8 cellular contexts compared by ENCODE assay signal in the genomic region with DNA sequence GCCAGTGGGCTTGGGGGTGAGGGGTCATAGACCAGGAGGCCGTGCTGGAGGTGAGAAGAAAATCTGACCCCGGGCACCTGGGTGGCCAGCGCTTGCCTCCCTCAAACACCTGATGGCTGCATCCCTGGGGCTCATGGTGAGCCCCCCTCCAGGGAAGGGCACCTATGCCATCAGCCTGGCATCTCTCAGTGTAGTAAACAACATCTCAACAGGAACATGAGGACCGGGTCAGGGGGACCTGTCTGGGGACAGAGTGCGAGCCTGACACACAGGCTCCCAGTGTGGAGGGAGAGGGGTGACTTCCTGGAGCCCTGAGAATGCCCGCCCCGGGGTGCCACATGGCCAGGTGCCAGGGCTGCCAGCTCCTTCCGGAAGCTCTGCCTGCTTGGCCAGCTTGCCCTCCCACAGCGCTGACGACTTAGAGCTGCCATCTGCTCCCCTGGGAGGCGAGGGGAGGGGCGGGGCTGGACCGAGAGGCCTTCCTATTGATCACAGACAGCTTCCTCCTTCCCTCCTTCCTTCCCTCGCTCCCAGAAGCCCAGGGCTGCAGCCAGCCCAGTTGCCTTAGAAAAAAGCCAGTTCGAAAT. TPM values are rescaled to one million over a fixed set of nuclear protein-coding genes. Genes with fewer than 3 reads are reported as not detected.
DNase-seq lines count a peak whose midpoint lies in the region; ATAC-seq and TF ChIP-seq lines count a peak whose summit lies in the region.

No MANE protein-coding gene starts in this region.

- peaks cover 59% of the 10 kb centered on the region for H3F3A ChIP-seq in SK-N-SH (replicated peaks; ENCODE audit: insufficient read depth)

- peaks cover 59% of the 10 kb centered on the region for H4K20me1 ChIP-seq in BLaER1
- peaks cover 59% of the 10 kb centered on the region for H4K20me1 ChIP-seq in SK-N-SH (ENCODE audit: insufficient read depth)

- ATAC-seq in right cardiac atrium = no peak
- ATAC-seq in left lobe of liver = no peak
- no peak for ATAC-seq in GM21526 (IDR thresholded peaks at IDR 0.05; ENCODE audit: low FRiP score, unreplicated experiment)

- H3K4me1 ChIP-seq in BLaER1 (peaks cover 93% of the 10 kb centered on the region), SK-N-SH (ENCODE audit: control insufficient read depth in 1 of 2, insufficient read depth in 2 of 2, low read depth in 1 of 2, low read length in 1 of 2) (peaks cover 0 to 49% of the 10 kb centered on the region in 2 experiments; a peak in 3 of 4 replicates), right cardiac atrium (ENCODE audit: control insufficient read depth, insufficient read depth, low read length) (no peaks in the 10 kb centered on the region)

- H3K36me3 ChIP-seq in BLaER1 = no peaks in the 10 kb centered on the region
- peaks cover 24 to 33% of the 10 kb centered on the region in 2 experiments for H3K36me3 ChIP-seq in SK-N-SH (replicated peaks in 1 of 2; ENCODE audit: control insufficient read depth in 1 of 2, insufficient read depth in 2 of 2, low read length in 1 of 2)

- CTCF ChIA-PET in SK-N-SH (lab: Yijun Ruan, JAX) = interaction anchor here (0.9 to 4.5 kb wide), 3 partner anchors 18 to 99 kb away, joined by 3 to 27 read pairs (median 3); no protein-coding TSS in a partner anchor

- H3K4me2 ChIP-seq in BLaER1 (peak overlapping the region; percentile 99), SK-N-SH (peak overlapping the region; percentile 56)

- no peak overlapping the region for H2AFZ ChIP-seq in SK-N-SH (ENCODE audit: low read depth)

- H3K4me3 Mint-ChIP-seq in activated T-helper 1 cell treated with anti-CD3 and anti-CD28 coated beads, Interleukin-12 subunit alpha, Interleukin-12 subunit beta, Interleukin-2, Interleukin-4 antibody, amounts not matched to agents 30 ng/mL and 10 ng/mL and 1 ng/mL, durations not matched to agents 14 hours and 24 hours and 36 hours = no peak overlapping the region

- H3K27me3 Mint-ChIP-seq in activated T-helper 1 cell treated with anti-CD3 and anti-CD28 coated beads, Interleukin-12 subunit alpha, Interleukin-12 subunit beta, Interleukin-2, Interleukin-4 antibody, amounts not matched to agents 30 ng/mL and 10 ng/mL and 1 ng/mL, durations not matched to agents 14 hours and 24 hours and 36 hours (ENCODE audit: insufficient read depth) = peaks cover 1% of the 10 kb centered on the region

- H3K9me3 Mint-ChIP-seq in activated T-helper 1 cell treated with anti-CD3 and anti-CD28 coated beads, Interleukin-12 subunit alpha, Interleukin-12 subunit beta, Interleukin-2, Interleukin-4 antibody, amounts not matched to agents 30 ng/mL and 10 ng/mL and 1 ng/mL, durations not matched to agents 14 hours and 24 hours and 36 hours = no peaks in the 10 kb centered on the region

- peak overlapping the region; percentile 54 for H3K4me3 ChIP-seq in BLaER1
- no peak overlapping the region for H3K4me3 ChIP-seq in SK-N-SH (ENCODE audit: low read depth in 2 of 2, low read length in 1 of 2)
- no peak overlapping the region for H3K4me3 ChIP-seq in right cardiac atrium (ENCODE audit: low read length)

- intact Hi-C loops in right cardiac atrium (cut with DNase I) = no loop called here
- intact Hi-C loops in activated T-helper 1 cell treated with anti-CD3 and anti-CD28 coated beads, Interleukin-12 subunit alpha, Interleukin-12 subunit beta, Interleukin-2, Interleukin-4 antibody, amounts not matched to agents 30 ng/mL and 10 ng/mL and 1 ng/mL, durations not matched to agents 14 hours and 24 hours and 36 hours (cut with micrococcal nuclease) = no loop called here

- H3K79me2 ChIP-seq in SK-N-SH (ENCODE audit: insufficient read depth) = peaks cover 69% of the 10 kb centered on the region

- H3K4me1 Mint-ChIP-seq in activated T-helper 1 cell treated with anti-CD3 and anti-CD28 coated beads, Interleukin-12 subunit alpha, Interleukin-12 subunit beta, Interleukin-2, Interleukin-4 antibody, amounts not matched to agents 30 ng/mL and 10 ng/mL and 1 ng/mL, durations not matched to agents 14 hours and 24 hours and 36 hours (ENCODE audit: low read depth) = peaks cover 8% of the 10 kb centered on the region

- WGBS in SK-N-SH (ENCODE audit: low lambda C conversion rate) = 57% methylated on average over 10 of the region's 15 CpGs
- WGBS in right cardiac atrium = 71% methylated on average over 15 of the region's 15 CpGs

- peak in 1 of 2 experiments; percentile 54; a peak in 1 of 4 replicates for TF ChIP-seq EP300 in SK-N-SH (IDR thresholded peaks at IDR 0.05; ENCODE audit: borderline replicate concordance in 1 of 2, low read depth in 1 of 2, low read length in 1 of 2)

- H3K27ac ChIP-seq in BLaER1 (peak overlapping the region; percentile 91), SK-N-SH (ENCODE audit: low read depth in 2 of 2, low read length in 1 of 2) (peak overlapping the region in 1 of 2 experiments; percentile 72; a peak in 2 of 4 replicates), right cardiac atrium (ENCODE audit: low read length) (no peak overlapping the region)

- H3K9ac ChIP-seq in BLaER1 = peak overlapping the region; percentile 78
- peak overlapping the region; percentile 35; the same call in 1 of the 2 replicates for H3K9ac ChIP-seq in SK-N-SH

- H3K27me3 ChIP-seq in BLaER1 = peaks cover 15% of the 10 kb centered on the region; the same call in 1 of the 2 replicates
- no peaks in the 10 kb centered on the region for H3K27me3 ChIP-seq in SK-N-SH (ENCODE audit: insufficient read depth)
- no peaks in the 10 kb centered on the region for H3K27me3 ChIP-seq in right cardiac atrium (ENCODE audit: control insufficient read depth, insufficient read depth)

- H3K36me3 Mint-ChIP-seq in activated T-helper 1 cell treated with anti-CD3 and anti-CD28 coated beads, Interleukin-12 subunit alpha, Interleukin-12 subunit beta, Interleukin-2, Interleukin-4 antibody, amounts not matched to agents 30 ng/mL and 10 ng/mL and 1 ng/mL, durations not matched to agents 14 hours and 24 hours and 36 hours (ENCODE audit: low read depth) = peaks cover 13% of the 10 kb centered on the region

- H3K9me3 ChIP-seq in BLaER1 (no peaks in the 10 kb centered on the region), SK-N-SH (no peaks in the 10 kb centered on the region), right cardiac atrium (ENCODE audit: control insufficient read depth, low read length) (no peaks in the 10 kb centered on the region)

- no peak for TF ChIP-seq RAD21 in SK-N-SH (IDR thresholded peaks at IDR 0.05; ENCODE audit: low read length)

- DNase-seq in HT1080 (ENCODE audit: low read depth) (peak; percentile 96), SK-N-SH (peak; percentile 66), right cardiac atrium (peak in 2 of 3 donors; percentile 73 to 76), NCI-H226 (no peak), left lobe of liver (ENCODE audit: low spot score) (no peak)
- no peak for DNase-seq in activated T-helper 1 cell treated with anti-CD3 and anti-CD28 coated beads, Interleukin-12 subunit alpha, Interleukin-12 subunit beta, Interleukin-2, Interleukin-4 antibody, amounts not matched to agents 30 ng/mL and 10 ng/mL and 1 ng/mL, durations not matched to agents 14 hours and 24 hours and 36 hours (ENCODE audit: low spot score)

- POLR2A ChIA-PET in SK-N-SH (lab: Yijun Ruan, JAX) = no interaction called here

- no peak for TF ChIP-seq CTCF in SK-N-SH (IDR thresholded peaks at IDR 0.05)

- no peak overlapping the region for H3K27ac Mint-ChIP-seq in activated T-helper 1 cell treated with anti-CD3 and anti-CD28 coated beads, Interleukin-12 subunit alpha, Interleukin-12 subunit beta, Interleukin-2, Interleukin-4 antibody, amounts not matched to agents 30 ng/mL and 10 ng/mL and 1 ng/mL, durations not matched to agents 14 hours and 24 hours and 36 hours

- no peaks in the 10 kb centered on the region for H3K9me2 ChIP-seq in SK-N-SH

RNA-seq across cellular contexts. Expression of a gene that starts 12.3 kb away (rescaled TPM):
- 51.6 and 69.7 TPM in 2 replicates for total RNA-seq in HT1080 (2014; rRNA removed; shearing (Covaris generic))
- 79.7 and 82.4 TPM in 2 replicates for polyA plus RNA-seq in HT1080 (2015; cell fraction: cytosol; rRNA removed)
- polyA plus RNA-seq in HT1080 (2015; cell fraction: nucleus; rRNA removed) = 419 and 468 TPM in 2 replicates
- polyA plus RNA-seq in SK-N-SH (2012; rRNA removed) = 81.2 and 91.1 TPM in 2 replicates
- polyA plus RNA-seq in SK-N-SH (2012; cell fraction: cytosol; rRNA removed) = 40.6 and 54.4 TPM in 2 replicates
- polyA plus RNA-seq in SK-N-SH (2012; cell fraction: nucleus; rRNA removed) = 330 and 340 TPM in 2 replicates
- total RNA-seq in right cardiac atrium = 1 to 10 TPM; 1.7 to 3.1 (median 2.3) TPM
- polyA plus RNA-seq in right cardiac atrium = 1.8 TPM
- total RNA-seq in activated T-helper 1 cell treated with anti-CD3 and anti-CD28 coated beads, Interleukin-12 subunit alpha, Interleukin-12 subunit beta, Interleukin-2, Interleukin-4 antibody, amounts not matched to agents 30 ng/mL and 10 ng/mL and 1 ng/mL, durations not matched to agents 14 hours and 24 hours and 36 hours = 24.9 and 26.7 TPM in 2 replicates
- total RNA-seq in left lobe of liver = 2.9 TPM

RNA-seq across cellular contexts. Expression of a gene that starts 23.7 kb away (rescaled TPM):
- total RNA-seq in HT1080 (2014; rRNA removed; shearing (Covaris generic)) = 78.8 and 82.9 TPM in 2 replicates
- polyA plus RNA-seq in HT1080 (2015; cell fraction: cytosol; rRNA removed) = 135 and 139 TPM in 2 replicates
- 121 and 133 TPM in 2 replicates for polyA plus RNA-seq in HT1080 (2015; cell fraction: nucleus; rRNA removed)
- polyA plus RNA-seq in SK-N-SH (2012; rRNA removed) (174 and 206 TPM in 2 replicates), right cardiac atrium (97.5 TPM)
- polyA plus RNA-seq in SK-N-SH (2012; cell fraction: cytosol; rRNA removed) = 167 and 190 TPM in 2 replicates
- 151 and 156 TPM in 2 replicates for polyA plus RNA-seq in SK-N-SH (2012; cell fraction: nucleus; rRNA removed)
- total RNA-seq in right cardiac atrium (10 to 100 TPM; 53.0 to 72.0 (median 58.9) TPM), left lobe of liver (28.2 TPM)
- total RNA-seq in activated T-helper 1 cell treated with anti-CD3 and anti-CD28 coated beads, Interleukin-12 subunit alpha, Interleukin-12 subunit beta, Interleukin-2, Interleukin-4 antibody, amounts not matched to agents 30 ng/mL and 10 ng/mL and 1 ng/mL, durations not matched to agents 14 hours and 24 hours and 36 hours = 128 and 138 TPM in 2 replicates

RNA-seq across cellular contexts. Expression of a gene that starts 23.9 kb away (rescaled TPM):
- 3.8 and 11.9 TPM in 2 replicates for total RNA-seq in HT1080 (2014; rRNA removed; shearing (Covaris generic))
- 11.0 and 11.6 TPM in 2 replicates for polyA plus RNA-seq in HT1080 (2015; cell fraction: cytosol; rRNA removed)
- polyA plus RNA-seq in HT1080 (2015; cell fraction: nucleus; rRNA removed) = 6.8 and 7.1 TPM in 2 replicates
- polyA plus RNA-seq in SK-N-SH (2012; rRNA removed) (10.6 and 11.0 TPM in 2 replicates), right cardiac atrium (20.1 TPM)
- polyA plus RNA-seq in SK-N-SH (2012; cell fraction: cytosol; rRNA removed) = 8.0 and 10.5 TPM in 2 replicates
- 7.5 and 8.0 TPM in 2 replicates for polyA plus RNA-seq in SK-N-SH (2012; cell fraction: nucleus; rRNA removed)
- total RNA-seq in right cardiac atrium (10 to 100 TPM; 14.5 to 21.1 (median 17.6) TPM), left lobe of liver (10.0 TPM)
- total RNA-seq in activated T-helper 1 cell treated with anti-CD3 and anti-CD28 coated beads, Interleukin-12 subunit alpha, Interleukin-12 subunit beta, Interleukin-2, Interleukin-4 antibody, amounts not matched to agents 30 ng/mL and 10 ng/mL and 1 ng/mL, durations not matched to agents 14 hours and 24 hours and 36 hours = 11.2 and 11.6 TPM in 2 replicates

RNA-seq across cellular contexts. Expression of a gene that starts 31.5 kb away (rescaled TPM):
- 46.2 and 50.5 TPM in 2 replicates for total RNA-seq in HT1080 (2014; rRNA removed; shearing (Covaris generic))
- polyA plus RNA-seq in HT1080 (2015; cell fraction: cytosol; rRNA removed) = 29.0 and 41.5 TPM in 2 replicates
- 38.2 and 47.6 TPM in 2 replicates for polyA plus RNA-seq in HT1080 (2015; cell fraction: nucleus; rRNA removed)
- polyA plus RNA-seq in SK-N-SH (2012; rRNA removed) = 29.9 and 33.7 TPM in 2 replicates
- polyA plus RNA-seq in SK-N-SH (2012; cell fraction: cytosol; rRNA removed) = 14.8 and 23.2 TPM in 2 replicates
- polyA plus RNA-seq in SK-N-SH (2012; cell fraction: nucleus; rRNA removed) = 32.1 and 34.9 TPM in 2 replicates
- total RNA-seq in right cardiac atrium = 10 to 100 TPM; 21.1 to 28.7 (median 23.9) TPM
- polyA plus RNA-seq in right cardiac atrium = 31.2 TPM
- total RNA-seq in activated T-helper 1 cell treated with anti-CD3 and anti-CD28 coated beads, Interleukin-12 subunit alpha, Interleukin-12 subunit beta, Interleukin-2, Interleukin-4 antibody, amounts not matched to agents 30 ng/mL and 10 ng/mL and 1 ng/mL, durations not matched to agents 14 hours and 24 hours and 36 hours = 18.9 and 24.3 TPM in 2 replicates
- total RNA-seq in left lobe of liver = 6.9 TPM

RNA-seq across cellular contexts. Expression of a gene that starts 39.5 kb away (rescaled TPM):
- total RNA-seq in HT1080 (2014; rRNA removed; shearing (Covaris generic)) = 4.7 and 6.2 TPM in 2 replicates
- polyA plus RNA-seq in HT1080 (2015; cell fraction: cytosol; rRNA removed) = 1.9 and 2.3 TPM in 2 replicates
- polyA plus RNA-seq in HT1080 (2015; cell fraction: nucleus; rRNA removed) = 0.74 and 0.76 TPM in 2 replicates
- 5.7 and 7.4 TPM in 2 replicates for polyA plus RNA-seq in SK-N-SH (2012; rRNA removed)
- polyA plus RNA-seq in SK-N-SH (2012; cell fraction: cytosol; rRNA removed) = 3.7 and 5.9 TPM in 2 replicates
- polyA plus RNA-seq in SK-N-SH (2012; cell fraction: nucleus; rRNA removed) = 5.7 and 10.9 TPM in 2 replicates
- total RNA-seq in right cardiac atrium = 1 to 10 TPM; 1.6 to 2.5 (median 2.1) TPM
- polyA plus RNA-seq in right cardiac atrium = 2.2 TPM
- 0.18 and 0.34 TPM in 2 replicates for total RNA-seq in activated T-helper 1 cell treated with anti-CD3 and anti-CD28 coated beads, Interleukin-12 subunit alpha, Interleukin-12 subunit beta, Interleukin-2, Interleukin-4 antibody, amounts not matched to agents 30 ng/mL and 10 ng/mL and 1 ng/mL, durations not matched to agents 14 hours and 24 hours and 36 hours
- total RNA-seq in left lobe of liver = 2.6 TPM

Comparison
In these comparisons a context has a peak if more than half of its experiments do, and no peak if none do; other contexts are left out.
1. DNase-seq: peak in HT1080 (single experiment), SK-N-SH (single experiment) and right cardiac atrium (2 of 3); none in activated T-helper 1 cell treated with anti-CD3 and anti-CD28 coated beads, Interleukin-12 subunit alpha, Interleukin-12 subunit beta, Interleukin-2, Interleukin-4 antibody, amounts not matched to agents 30 ng/mL and 10 ng/mL and 1 ng/mL, durations not matched to agents 14 hours and 24 hours and 36 hours (single experiment), NCI-H226 (single experiment) and left lobe of liver (single experiment).